In genomic region chr13:40390290-40391008, GRCh38 we compare ENCODE assay signal across 15 cellular contexts.
A peak's percentile ranks its signal among the peaks of the same experiment; 100 is the strongest.
DNase-seq lines count a peak whose midpoint lies in the region; ATAC-seq and TF ChIP-seq lines count a peak whose summit lies in the region.
"Had no signal": no experiment of that assay in that cellular context is flagged by ENCODE, and none has a peak within 500 bp of the region (broad histone marks: within the 10 kb centered on the region; RNA-seq: fewer than 3 reads in every experiment).

No MANE protein-coding gene starts in this region.

- no peaks in the 10 kb centered on the region for H3K9me3 Mint-ChIP-seq in CD4-positive, alpha-beta T cell
- H3K9me3 Mint-ChIP-seq in activated CD8-positive, alpha-beta T cell treated with anti-CD3 and anti-CD28 coated beads for 36 hours: peaks cover 9% of the 10 kb centered on the region
- peaks cover 0 to 4% (median 0%) of the 10 kb centered on the region in 7 donors for H3K9me3 Mint-ChIP-seq in naive B cell
- H3K9me3 Mint-ChIP-seq: HFFc6 had no signal

- TF ChIP-seq CTCF in CD4-positive, alpha-beta T cell (IDR thresholded peaks at IDR 0.05): no peak
- peak; percentile 19 for TF ChIP-seq CTCF in activated CD8-positive, alpha-beta T cell treated with anti-CD3 and anti-CD28 coated beads for 36 hours (IDR thresholded peaks at IDR 0.05)

- peaks cover 15% of the 10 kb centered on the region for H3K4me1 ChIP-seq in HUES48 (ENCODE audit: control insufficient read depth, insufficient read depth, low read length)

- H3K36me3 Mint-ChIP-seq in CD4-positive, alpha-beta T cell (ENCODE audit: low read depth): no peaks in the 10 kb centered on the region
- H3K36me3 Mint-ChIP-seq in activated CD8-positive, alpha-beta T cell treated with anti-CD3 and anti-CD28 coated beads for 36 hours (ENCODE audit: low read depth): peaks cover 8% of the 10 kb centered on the region
- no peaks in the 10 kb centered on the region for H3K36me3 Mint-ChIP-seq in naive B cell

- no peaks in the 10 kb centered on the region for H3K36me3 ChIP-seq in HUES48 (ENCODE audit: control insufficient read depth, insufficient read depth, low read length)

- H3K9me3 ChIP-seq in CD4-positive, alpha-beta T cell (ENCODE audit: control insufficient read depth, low read length): no peaks in the 10 kb centered on the region
- peaks cover 2% of the 10 kb centered on the region; the same call in 1 of the 2 replicates for H3K9me3 ChIP-seq in HUES48 (ENCODE audit: control insufficient read depth, insufficient read depth, low read length)

- no peak overlapping the region for H3K27ac ChIP-seq in CD4-positive, alpha-beta T cell (ENCODE audit: low read depth, low read length)
- H3K27ac ChIP-seq in HUES48 (ENCODE audit: low read depth, low read length): peak overlapping the region; percentile 53

- POLR2A ChIA-PET in CD4-positive, alpha-beta T cell (lab: Charles Lee): interaction anchor here (1.6 to 2.6 kb wide), 2 partner anchors 104 to 292 kb away, joined by 3 to 12 read pairs; no protein-coding TSS in a partner anchor
- POLR2A ChIA-PET in activated CD8-positive, alpha-beta T cell treated with anti-CD3 and anti-CD28 coated beads for 36 hours (lab: Charles Lee): interaction anchor here (2.4 kb wide), 1 partner anchor 94 kb away, joined by 9 read pairs; no protein-coding TSS in a partner anchor

- no peaks in the 10 kb centered on the region for H3K27me3 ChIP-seq in CD4-positive, alpha-beta T cell (ENCODE audit: control insufficient read depth, insufficient read depth, low read length)
- no peaks in the 10 kb centered on the region for H3K27me3 ChIP-seq in HUES48 (ENCODE audit: control insufficient read depth, insufficient read depth, low read length)

- no peak overlapping the region for H3K9ac ChIP-seq in HUES48 (ENCODE audit: low read depth, low read length)

- no peak for ATAC-seq in CD4-positive, alpha-beta T cell (ENCODE audit: poor library complexity)
- no peak for ATAC-seq in activated CD8-positive, alpha-beta T cell treated with anti-CD3 and anti-CD28 coated beads for 36 hours
- ATAC-seq in naive B cell (ENCODE audit: low read depth in 2 of 2): no peak

- CTCF ChIA-PET in CD4-positive, alpha-beta T cell (lab: Charles Lee): no interaction called here
- CTCF ChIA-PET in activated CD8-positive, alpha-beta T cell treated with anti-CD3 and anti-CD28 coated beads for 36 hours (lab: Charles Lee): interaction anchor here (1.8 kb wide), 1 partner anchor 292 kb away, joined by 6 read pairs; no protein-coding TSS in a partner anchor

- intact Hi-C loops in CD4-positive, alpha-beta T cell (cut with DNase I, micrococcal nuclease): loop anchor here in 1 of 2 experiments (5.0 kb wide), 1 partner anchor 87 kb away; no protein-coding TSS in a partner anchor
- intact Hi-C loops in activated CD8-positive, alpha-beta T cell treated with anti-CD3 and anti-CD28 coated beads for 36 hours (cut with micrococcal nuclease): no loop called here

- peak overlapping the region; percentile 46 for H3K4me3 Mint-ChIP-seq in CD4-positive, alpha-beta T cell
- peak overlapping the region; percentile 3 for H3K4me3 Mint-ChIP-seq in activated CD8-positive, alpha-beta T cell treated with anti-CD3 and anti-CD28 coated beads for 36 hours
- peak overlapping the region in 5 of 8 donors; percentile 23 to 91 (median 37) for H3K4me3 Mint-ChIP-seq in naive B cell
- H3K4me3 Mint-ChIP-seq: HFFc6 had no signal

- no peaks in the 10 kb centered on the region for H3K27me3 Mint-ChIP-seq in CD4-positive, alpha-beta T cell
- no peaks in the 10 kb centered on the region for H3K27me3 Mint-ChIP-seq in activated CD8-positive, alpha-beta T cell treated with anti-CD3 and anti-CD28 coated beads for 36 hours
- H3K27me3 Mint-ChIP-seq in naive B cell: no peaks in the 10 kb centered on the region
- H3K27me3 Mint-ChIP-seq: stimulated activated naive CD8-positive, alpha-beta T cell treated with anti-CD3 and anti-CD28 coated beads, Interleukin-15, Interleukin-2, amounts not matched to agents 100 ng/mL and 50 ng/mL, for 24 hours had no signal

- no peak for DNase-seq in CD4-positive, alpha-beta T cell
- peak; percentile 14 for DNase-seq in activated CD8-positive, alpha-beta T cell treated with anti-CD3 and anti-CD28 coated beads for 36 hours
- DNase-seq in naive B cell: no peak
- DNase-seq in HuH-7.5 (ENCODE audit: low spot score): no peak
- no peak for DNase-seq in NCI-H1417 treated with DMSO at 0.1 percent for 48 hours (lab: John Stamatoyannopoulos, UW)
- no peak for DNase-seq in UCSD-AML1 (lab: John Stamatoyannopoulos, UW; ENCODE audit: unreplicated experiment)
- no peak for DNase-seq in stimulated activated naive CD4-positive, alpha-beta T cell treated with Interleukin-2 at 50 U/mL for 16 hours (lab: John Stamatoyannopoulos, UW)
- DNase-seq: activated naive CD4-positive, alpha-beta T cell; erythroblast; HFFc6; kidney glomerular epithelial cell; NCI-H226; SW 1271 had no signal

- peak overlapping the region; percentile 95 for H3K27ac Mint-ChIP-seq in CD4-positive, alpha-beta T cell
- H3K27ac Mint-ChIP-seq in activated CD8-positive, alpha-beta T cell treated with anti-CD3 and anti-CD28 coated beads for 36 hours: no peak overlapping the region
- H3K27ac Mint-ChIP-seq in naive B cell: peak overlapping the region; percentile 28 to 87 (median 62)
- H3K27ac Mint-ChIP-seq: HFFc6 had no signal

- peaks cover 46% of the 10 kb centered on the region for H3K4me1 Mint-ChIP-seq in CD4-positive, alpha-beta T cell (ENCODE audit: low read depth)
- H3K4me1 Mint-ChIP-seq in activated CD8-positive, alpha-beta T cell treated with anti-CD3 and anti-CD28 coated beads for 36 hours (ENCODE audit: low read depth): peaks cover 46% of the 10 kb centered on the region
- peaks cover 28 to 44% (median 30%) of the 10 kb centered on the region in 3 donors for H3K4me1 Mint-ChIP-seq in naive B cell

- H3K4me3 ChIP-seq in HUES48 (ENCODE audit: low read depth, low read length): no peak overlapping the region
